13 cellular contexts compared by ENCODE assay signal in the genomic region with DNA sequence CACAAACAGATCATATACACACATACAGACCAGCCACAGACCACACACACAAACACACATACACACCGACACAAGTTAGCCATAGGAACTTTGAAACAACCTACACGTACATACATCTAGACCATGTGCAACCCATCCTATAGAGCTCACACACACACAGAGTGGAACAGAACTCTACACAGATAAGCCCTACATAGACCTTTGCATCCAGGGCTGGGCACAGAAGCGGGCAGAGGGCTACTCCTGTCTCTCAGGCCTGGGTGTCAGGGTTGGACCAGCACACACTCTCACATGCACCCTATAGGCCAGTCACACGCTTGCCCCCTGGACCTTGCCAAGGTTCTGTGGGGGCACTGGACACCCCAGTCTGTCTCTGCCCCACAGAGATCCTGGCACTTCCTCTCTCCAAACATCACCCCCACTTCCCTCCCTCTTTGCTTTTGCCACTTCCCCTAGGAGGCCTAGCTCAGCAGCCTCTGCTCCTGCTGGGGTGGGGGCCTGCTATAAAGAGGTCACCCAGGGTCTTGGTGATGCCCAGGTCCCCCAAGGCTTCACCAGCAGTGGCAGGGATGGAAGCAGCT. TPM values are rescaled to one million over a fixed set of nuclear protein-coding genes. Genes with fewer than 3 reads are reported as not detected.
DNase-seq lines count a peak whose midpoint lies in the region; ATAC-seq and TF ChIP-seq lines count a peak whose summit lies in the region.
"Had no signal": no experiment of that assay in that cellular context is flagged by ENCODE, and none has a peak within 500 bp of the region (broad histone marks: within the 10 kb centered on the region; RNA-seq: fewer than 3 reads in every experiment).

No MANE protein-coding gene starts in this region.

- H3K4me3 ChIP-seq in ascending aorta (peak overlapping the region in 1 of 2 donors; percentile 30), mucosa of rectum (ENCODE audit: low read length in 2 of 2) (peak overlapping the region; percentile 19 to 26)

- no peak overlapping the region for H3K27ac Mint-ChIP-seq in stimulated activated naive CD8-positive, alpha-beta T cell treated with anti-CD3 and anti-CD28 coated beads, Interleukin-15, amount 100 ng/mL, for 72 hours
- H3K27ac Mint-ChIP-seq: activated B cell treated with CpG ODN at 0.5 μM for 24 hours, H9 had no signal

- intact Hi-C loops in ascending aorta (cut with DNase I) = loop anchor here (10.0 kb wide), 1 partner anchor 1251 kb away; a partner anchor contains a TSS

- no peak overlapping the region for H3K4me3 Mint-ChIP-seq in stimulated activated naive CD8-positive, alpha-beta T cell treated with anti-CD3 and anti-CD28 coated beads, Interleukin-15, amount 100 ng/mL, for 72 hours
- H3K4me3 Mint-ChIP-seq: H9 had no signal

- no peaks in the 10 kb centered on the region for H3K27me3 Mint-ChIP-seq in stimulated activated naive CD8-positive, alpha-beta T cell treated with anti-CD3 and anti-CD28 coated beads, Interleukin-15, amount 100 ng/mL, for 72 hours
- H3K27me3 Mint-ChIP-seq: activated B cell treated with CpG ODN at 0.5 μM for 24 hours had no signal

- H3K27me3 ChIP-seq in ascending aorta (no peaks in the 10 kb centered on the region), mucosa of rectum (ENCODE audit: control insufficient read depth in 2 of 2, insufficient read depth in 2 of 2, low read length in 2 of 2) (no peaks in the 10 kb centered on the region)

- H3K9me3 ChIP-seq in ascending aorta (no peaks in the 10 kb centered on the region), mucosa of rectum (ENCODE audit: control insufficient read depth in 2 of 2, low read length in 2 of 2) (no peaks in the 10 kb centered on the region)

- H3K9me3 Mint-ChIP-seq in stimulated activated naive CD8-positive, alpha-beta T cell treated with anti-CD3 and anti-CD28 coated beads, Interleukin-15, amount 100 ng/mL, for 72 hours = no peaks in the 10 kb centered on the region
- H3K9me3 Mint-ChIP-seq: activated B cell treated with CpG ODN at 0.5 μM for 24 hours, H9 had no signal

- peak; percentile 33 for DNase-seq in stimulated activated naive CD8-positive, alpha-beta T cell treated with anti-CD3 and anti-CD28 coated beads, Interleukin-15, Interleukin-2, amounts not matched to agents 100 U/mL and 50 U/mL, for 24 hours
- DNase-seq in stimulated activated naive CD8-positive, alpha-beta T cell treated with anti-CD3 and anti-CD28 coated beads, Interleukin-15, amount 100 ng/mL, for 72 hours = no peak
- peak in 1 of 2 donors; percentile 74 for DNase-seq in ascending aorta (ENCODE audit: low spot score in 2 of 2)
- DNase-seq in NCI-H1417 (lab: John Stamatoyannopoulos, UW) = no peak
- DNase-seq in retina = no peak
- DNase-seq: H9, MM.1S had no signal

- H3K27ac ChIP-seq in ascending aorta = peak overlapping the region; percentile 95 to 96
- H3K27ac ChIP-seq in mucosa of rectum (ENCODE audit: low read depth in 2 of 2, low read length in 2 of 2) = peak overlapping the region; percentile 100

- H3K36me3 ChIP-seq in ascending aorta (no peaks in the 10 kb centered on the region), mucosa of rectum (ENCODE audit: control insufficient read depth in 2 of 2, insufficient read depth in 2 of 2, low read length in 2 of 2) (no peaks in the 10 kb centered on the region)

- no peak for TF ChIP-seq CTCF in ascending aorta (IDR thresholded peaks at IDR 0.05)

- ATAC-seq in stimulated activated naive CD8-positive, alpha-beta T cell treated with anti-CD3 and anti-CD28 coated beads, Interleukin-15, Interleukin-2, amounts not matched to agents 100 U/mL and 50 U/mL, for 24 hours = no peak
- ATAC-seq in stimulated activated naive CD8-positive, alpha-beta T cell treated with anti-CD3 and anti-CD28 coated beads, Interleukin-15, amount 100 ng/mL, for 72 hours = no peak
- ATAC-seq in HG03175 (IDR thresholded peaks at IDR 0.05; ENCODE audit: unreplicated experiment) (no peak), HG02884 (IDR thresholded peaks at IDR 0.05; ENCODE audit: unreplicated experiment) (no peak)

- H3K4me1 Mint-ChIP-seq in stimulated activated naive CD8-positive, alpha-beta T cell treated with anti-CD3 and anti-CD28 coated beads, Interleukin-15, amount 100 ng/mL, for 72 hours = peaks cover 25% of the 10 kb centered on the region

- H3K9ac ChIP-seq in mucosa of rectum (ENCODE audit: low read depth in 1 of 2, low read length in 2 of 2) = peak overlapping the region; percentile 68 to 72

- H3K4me1 ChIP-seq in ascending aorta (peaks cover 51 to 71% of the 10 kb centered on the region in 2 donors), mucosa of rectum (ENCODE audit: control insufficient read depth in 2 of 2, insufficient read depth in 2 of 2, low read length in 2 of 2) (peaks cover 74 to 77% of the 10 kb centered on the region in 2 donors)

RNA-seq across cellular contexts. Expression of a gene that starts 5.8 kb away (rescaled TPM):
- total RNA-seq in ascending aorta = 3,581 TPM

RNA-seq across cellular contexts. Expression of a gene that starts 10.2 kb away (rescaled TPM):
- total RNA-seq in ascending aorta = 58.5 TPM

RNA-seq across cellular contexts. Expression of a gene that starts 16.1 kb away (rescaled TPM):
- 259 TPM for total RNA-seq in ascending aorta

RNA-seq across cellular contexts. Expression of a gene that starts 16.3 kb away (rescaled TPM):
- total RNA-seq in ascending aorta = not detected
- total RNA-seq: Daoy, myocyte had no signal

RNA-seq across cellular contexts. Expression of a gene that starts 20.9 kb away (rescaled TPM):
- total RNA-seq in ascending aorta = 3.4 TPM
